In the genomic region with DNA sequence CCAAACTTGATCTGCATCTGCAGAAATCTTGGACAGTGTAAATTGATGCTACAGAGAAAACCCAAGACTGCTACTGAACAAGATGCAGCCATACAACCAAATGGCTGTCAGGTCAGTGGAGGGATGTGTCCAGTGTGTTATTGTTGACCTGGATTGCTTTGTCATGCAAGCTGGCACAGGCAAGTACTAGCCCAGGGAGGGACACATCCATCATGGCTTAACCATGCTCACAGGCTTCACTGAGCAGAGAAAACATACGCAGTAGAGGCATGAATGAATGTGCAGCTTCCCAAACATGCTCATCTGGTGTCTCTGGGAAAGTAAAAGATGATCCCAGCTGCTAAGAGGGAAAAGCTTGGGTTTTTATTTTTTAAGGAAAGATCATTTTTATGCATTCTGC, we compare ENCODE assay signal across 23 cellular contexts.
"Had no signal": no experiment of that assay in that cellular context is flagged by ENCODE, and none has a peak within 500 bp of the region (broad histone marks: within the 10 kb centered on the region; RNA-seq: fewer than 3 reads in every experiment).

No MANE protein-coding gene starts in this region.

- H3K27me3 ChIP-seq: body of pancreas, foreskin keratinocyte, hepatocyte, upper lobe of right lung had no signal

- H3K36me3 Mint-ChIP-seq: activated CD8-positive, alpha-beta memory T cell treated with anti-CD3 and anti-CD28 coated beads, Interleukin-2, amount 10 ng/mL, durations not matched to agents 7 days and 5 days; activated naive CD8-positive, alpha-beta T cell treated with anti-CD3 and anti-CD28 coated beads for 36 hours; T-cell had no signal

- H3K4me1 Mint-ChIP-seq: activated CD4-positive, alpha-beta memory T cell treated with anti-CD3 and anti-CD28 coated beads, Interleukin-2, amount 10 ng/mL, durations not matched to agents 7 days and 5 days; activated CD8-positive, alpha-beta memory T cell treated with anti-CD3 and anti-CD28 coated beads, Interleukin-2, amount 10 ng/mL, durations not matched to agents 7 days and 5 days; activated naive CD8-positive, alpha-beta T cell treated with anti-CD3 and anti-CD28 coated beads for 36 hours; stimulated activated naive CD8-positive, alpha-beta T cell treated with anti-CD3 and anti-CD28 coated beads, Interleukin-15, amount 100 ng/mL, for 72 hours; T-cell had no signal

- H2AFZ ChIP-seq: hepatocyte had no signal

- H3K9me3 Mint-ChIP-seq: activated CD4-positive, alpha-beta memory T cell treated with anti-CD3 and anti-CD28 coated beads, Interleukin-2, amount 10 ng/mL, durations not matched to agents 7 days and 5 days; activated naive CD8-positive, alpha-beta T cell treated with anti-CD3 and anti-CD28 coated beads for 36 hours; neural crest cell; T-cell had no signal

- H3K4me3 ChIP-seq: body of pancreas, hepatocyte, left ventricle myocardium inferior, prostate gland, upper lobe of right lung had no signal

- H3K4me1 ChIP-seq: body of pancreas, foreskin keratinocyte, left ventricle myocardium inferior, prostate gland, upper lobe of right lung had no signal

- H3K27me3 Mint-ChIP-seq: activated CD4-positive, alpha-beta memory T cell treated with anti-CD3 and anti-CD28 coated beads, Interleukin-2, amount 10 ng/mL, durations not matched to agents 7 days and 5 days had no signal

- H3K36me3 ChIP-seq: left ventricle myocardium inferior, prostate gland, upper lobe of right lung had no signal

- H3K79me2 ChIP-seq: hepatocyte had no signal

- ATAC-seq: activated CD8-positive, alpha-beta memory T cell treated with anti-CD3 and anti-CD28 coated beads, Interleukin-2, amount 10 ng/mL, durations not matched to agents 7 days and 5 days; body of pancreas; foreskin keratinocyte; right cardiac atrium; stimulated activated naive CD8-positive, alpha-beta T cell treated with anti-CD3 and anti-CD28 coated beads, Interleukin-15, amount 100 ng/mL, for 72 hours; T-cell; upper lobe of right lung had no signal

- H3K27ac Mint-ChIP-seq: activated CD4-positive, alpha-beta memory T cell treated with anti-CD3 and anti-CD28 coated beads, Interleukin-2, amount 10 ng/mL, durations not matched to agents 7 days and 5 days; activated CD8-positive, alpha-beta memory T cell treated with anti-CD3 and anti-CD28 coated beads, Interleukin-2, amount 10 ng/mL, durations not matched to agents 7 days and 5 days; activated naive CD8-positive, alpha-beta T cell treated with anti-CD3 and anti-CD28 coated beads for 36 hours; stimulated activated naive CD8-positive, alpha-beta T cell treated with anti-CD3 and anti-CD28 coated beads, Interleukin-15, amount 100 ng/mL, for 72 hours; T-cell had no signal

- H3K4me2 ChIP-seq: hepatocyte had no signal

- H3K9me3 ChIP-seq: body of pancreas, left ventricle myocardium inferior, prostate gland, upper lobe of right lung had no signal

- H3K27ac ChIP-seq: body of pancreas, foreskin keratinocyte, hepatocyte, left ventricle myocardium inferior, prostate gland, upper lobe of right lung had no signal

- H3K4me3 Mint-ChIP-seq: activated CD4-positive, alpha-beta memory T cell treated with anti-CD3 and anti-CD28 coated beads, Interleukin-2, amount 10 ng/mL, durations not matched to agents 7 days and 5 days; activated CD8-positive, alpha-beta memory T cell treated with anti-CD3 and anti-CD28 coated beads, Interleukin-2, amount 10 ng/mL, durations not matched to agents 7 days and 5 days; activated naive CD8-positive, alpha-beta T cell treated with anti-CD3 and anti-CD28 coated beads for 36 hours; neural crest cell; stimulated activated naive CD8-positive, alpha-beta T cell treated with anti-CD3 and anti-CD28 coated beads, Interleukin-15, amount 100 ng/mL, for 72 hours; T-cell had no signal

- DNase-seq: activated CD4-positive, alpha-beta memory T cell treated with anti-CD3 and anti-CD28 coated beads, Interleukin-2, amount 10 ng/mL, durations not matched to agents 7 days and 5 days; activated CD4-positive, alpha-beta T cell treated with anti-CD3 and anti-CD28 coated beads for 48 hours; activated CD4-positive, CD25-positive, alpha-beta regulatory T cell; activated CD8-positive, alpha-beta memory T cell treated with anti-CD3 and anti-CD28 coated beads, Interleukin-2, amount 10 ng/mL, durations not matched to agents 7 days and 5 days; activated naive CD4-positive, alpha-beta T cell; activated naive CD8-positive, alpha-beta T cell treated with anti-CD3 and anti-CD28 coated beads for 36 hours; amygdala; body of pancreas; caudate nucleus; foreskin keratinocyte; islet precursor cell; left ventricle myocardium inferior; right cardiac atrium; small intestine; stimulated activated CD4-positive, alpha-beta T cell treated with anti-CD3 and anti-CD28 coated beads, Interleukin-15, amount 100 ng/mL, for 24 hours; stimulated activated CD4-positive, alpha-beta T cell treated with anti-CD3 and anti-CD28 coated beads, Interleukin-2, amount 100 ng/mL, for 48 hours; stimulated activated naive CD8-positive, alpha-beta T cell treated with anti-CD3 and anti-CD28 coated beads, Interleukin-15, amount 100 ng/mL, for 72 hours; T-cell; T-helper 9 cell; upper lobe of right lung had no signal
